In the genomic region with DNA sequence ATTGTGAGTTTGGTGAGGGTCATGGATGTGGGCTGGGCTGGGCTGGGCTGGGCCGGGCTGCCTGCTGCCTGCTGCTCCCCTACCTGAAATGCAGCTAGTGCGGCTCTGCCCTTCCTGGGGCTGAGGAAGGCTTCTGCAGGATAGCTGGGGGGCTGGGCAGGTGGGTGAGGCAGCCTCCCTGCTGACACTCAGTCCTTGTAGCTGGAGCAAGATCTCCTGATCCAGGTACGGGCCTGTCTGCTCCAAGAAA, we compare ENCODE assay signal across 10 cellular contexts. TPM values are rescaled to one million over a fixed set of nuclear protein-coding genes. Genes with fewer than 3 reads are reported as not detected.
DNase-seq lines count a peak whose midpoint lies in the region; ATAC-seq, FAIRE-seq and TF ChIP-seq lines count a peak whose summit lies in the region.
"Had no signal": no experiment of that assay in that cellular context is flagged by ENCODE, and none has a peak within 500 bp of the region (broad histone marks: within the 10 kb centered on the region; RNA-seq: fewer than 3 reads in every experiment).

No MANE protein-coding gene starts in this region.

- H3K36me3 ChIP-seq in A673 (ENCODE audit: insufficient read depth, low read length, poor library complexity, severe bottlenecking): peaks cover 45% of the 10 kb centered on the region
- H3K36me3 ChIP-seq in HAP-1 (replicated peaks): peaks cover 44% of the 10 kb centered on the region

- in situ Hi-C loops in HAP-1 (cut with MboI; ENCODE audit: low sequenced_read_pairs): loop anchor here (25.0 kb wide), 1 partner anchor 753 kb away; a partner anchor contains a TSS

- no peaks in the 10 kb centered on the region for H3K9me3 ChIP-seq in A673 (ENCODE audit: low read depth, low read length, poor library complexity, severe bottlenecking)
- no peaks in the 10 kb centered on the region for H3K9me3 ChIP-seq in HAP-1
- peaks cover 2% of the 10 kb centered on the region for H3K9me3 ChIP-seq in iPS-18c (ENCODE audit: control insufficient read depth, insufficient read depth, low read length)
- H3K9me3 ChIP-seq: esophagus muscularis mucosa had no signal

- no peak for TF ChIP-seq CTCF in A673 (conservative IDR thresholded peaks at IDR 0.05; ENCODE audit: low read depth, low read length)

- no peak for ATAC-seq in HG03521 (IDR thresholded peaks at IDR 0.05; ENCODE audit: unreplicated experiment)
- no peak for ATAC-seq in HG02970 (IDR thresholded peaks at IDR 0.05; ENCODE audit: low FRiP score, unreplicated experiment)

- FAIRE-seq in HTR-8/SVneo (lab: Jason Lieb, UNC): no peak

- H3K27me3 ChIP-seq in A673 (replicated peaks; ENCODE audit: insufficient read depth, low read depth, low read length, poor library complexity) (no peaks in the 10 kb centered on the region), HAP-1 (ENCODE audit: low read depth) (no peaks in the 10 kb centered on the region)

- intact Hi-C loops in A673 (cut with micrococcal nuclease; ENCODE audit: unreplicated experiment): no loop called here
- intact Hi-C loops in activated T-helper 1 cell treated with anti-CD3 and anti-CD28 coated beads, Interleukin-12 subunit alpha, Interleukin-12 subunit beta, Interleukin-2, Interleukin-4 antibody, amounts not matched to agents 30 ng/mL and 10 ng/mL and 1 ng/mL, durations not matched to agents 14 hours and 24 hours and 36 hours (cut with micrococcal nuclease): no loop called here

- H3K9me3 Mint-ChIP-seq in activated T-helper 1 cell treated with anti-CD3 and anti-CD28 coated beads, Interleukin-12 subunit alpha, Interleukin-12 subunit beta, Interleukin-2, Interleukin-4 antibody, amounts not matched to agents 30 ng/mL and 10 ng/mL and 1 ng/mL, durations not matched to agents 14 hours and 24 hours and 36 hours: no peaks in the 10 kb centered on the region

- peak overlapping the region; percentile 69 for H3K4me3 Mint-ChIP-seq in activated T-helper 1 cell treated with anti-CD3 and anti-CD28 coated beads, Interleukin-12 subunit alpha, Interleukin-12 subunit beta, Interleukin-2, Interleukin-4 antibody, amounts not matched to agents 30 ng/mL and 10 ng/mL and 1 ng/mL, durations not matched to agents 14 hours and 24 hours and 36 hours

- H3K4me1 ChIP-seq in A673 (ENCODE audit: insufficient read depth, low read length, poor library complexity, severe bottlenecking) (peaks cover 37% of the 10 kb centered on the region), HAP-1 (peaks cover 38% of the 10 kb centered on the region)

- no peak overlapping the region for H3K27ac Mint-ChIP-seq in activated T-helper 1 cell treated with anti-CD3 and anti-CD28 coated beads, Interleukin-12 subunit alpha, Interleukin-12 subunit beta, Interleukin-2, Interleukin-4 antibody, amounts not matched to agents 30 ng/mL and 10 ng/mL and 1 ng/mL, durations not matched to agents 14 hours and 24 hours and 36 hours

- H3K4me1 Mint-ChIP-seq in activated T-helper 1 cell treated with anti-CD3 and anti-CD28 coated beads, Interleukin-12 subunit alpha, Interleukin-12 subunit beta, Interleukin-2, Interleukin-4 antibody, amounts not matched to agents 30 ng/mL and 10 ng/mL and 1 ng/mL, durations not matched to agents 14 hours and 24 hours and 36 hours (ENCODE audit: low read depth): peaks cover 42% of the 10 kb centered on the region

- H3K27me3 Mint-ChIP-seq in activated T-helper 1 cell treated with anti-CD3 and anti-CD28 coated beads, Interleukin-12 subunit alpha, Interleukin-12 subunit beta, Interleukin-2, Interleukin-4 antibody, amounts not matched to agents 30 ng/mL and 10 ng/mL and 1 ng/mL, durations not matched to agents 14 hours and 24 hours and 36 hours (ENCODE audit: insufficient read depth): no peaks in the 10 kb centered on the region

- DNase-seq in A673 (ENCODE audit: low spot score) (no peak), HAP-1 (ENCODE audit: low spot score in 2 of 2) (peak in 1 of 2 experiments; percentile 66), anterior cingulate cortex (lab: John Stamatoyannopoulos, UW) (no peak), HTR-8/SVneo (ENCODE audit: insufficient read length, low spot score) (no peak)
- no peak for DNase-seq in activated T-helper 1 cell treated with anti-CD3 and anti-CD28 coated beads, Interleukin-12 subunit alpha, Interleukin-12 subunit beta, Interleukin-2, Interleukin-4 antibody, amounts not matched to agents 30 ng/mL and 10 ng/mL and 1 ng/mL, durations not matched to agents 14 hours and 24 hours and 36 hours (ENCODE audit: low spot score)
- DNase-seq: NCI-H1105 had no signal

- peaks cover 41% of the 10 kb centered on the region for H3K36me3 Mint-ChIP-seq in activated T-helper 1 cell treated with anti-CD3 and anti-CD28 coated beads, Interleukin-12 subunit alpha, Interleukin-12 subunit beta, Interleukin-2, Interleukin-4 antibody, amounts not matched to agents 30 ng/mL and 10 ng/mL and 1 ng/mL, durations not matched to agents 14 hours and 24 hours and 36 hours (ENCODE audit: low read depth)

- H3K4me3 ChIP-seq in A673 (ENCODE audit: low read depth, low read length, poor library complexity, severe bottlenecking) (no peak overlapping the region), HAP-1 (peak overlapping the region; percentile 73; the same call in 1 of the 2 replicates), iPS-18c (ENCODE audit: insufficient read depth, low read depth, low read length) (peak overlapping the region; percentile 44; the same call in 1 of the 2 replicates)

- POLR2A ChIA-PET in A673 (lab: Charles Lee; ENCODE audit: low non-redundant PET): interaction anchor here (0.6 kb wide), 1 partner anchor 54 kb away, joined by 3 read pairs; no protein-coding TSS in a partner anchor

- CTCF ChIA-PET in A673 (lab: Charles Lee): no interaction called here

- peak overlapping the region; percentile 64 for H3K27ac ChIP-seq in A673 (ENCODE audit: low read depth, low read length, poor library complexity, severe bottlenecking)

- no TSS peak for BruUV-seq in A673 (replicated peaks; lab: Mats Ljungman, UMichigan)

RNA-seq across cellular contexts. Expression of a gene that starts 4.7 kb away (rescaled TPM):
- total RNA-seq in A673 (2021): 2,140 and 2,205 TPM in 2 replicates
- total RNA-seq in activated T-helper 1 cell treated with anti-CD3 and anti-CD28 coated beads, Interleukin-12 subunit alpha, Interleukin-12 subunit beta, Interleukin-2, Interleukin-4 antibody, amounts not matched to agents 30 ng/mL and 10 ng/mL and 1 ng/mL, durations not matched to agents 14 hours and 24 hours and 36 hours: 2,076 and 2,133 TPM in 2 replicates

RNA-seq across cellular contexts. Expression of a gene that starts 10.4 kb away (rescaled TPM):
- total RNA-seq in A673 (2021): 108 and 109 TPM in 2 replicates
- total RNA-seq in activated T-helper 1 cell treated with anti-CD3 and anti-CD28 coated beads, Interleukin-12 subunit alpha, Interleukin-12 subunit beta, Interleukin-2, Interleukin-4 antibody, amounts not matched to agents 30 ng/mL and 10 ng/mL and 1 ng/mL, durations not matched to agents 14 hours and 24 hours and 36 hours: 32.2 and 35.2 TPM in 2 replicates

RNA-seq across cellular contexts. Expression of a gene that starts 48.3 kb away (rescaled TPM):
- total RNA-seq in A673 (2021): 0.49 and 0.52 TPM in 2 replicates
- total RNA-seq in activated T-helper 1 cell treated with anti-CD3 and anti-CD28 coated beads, Interleukin-12 subunit alpha, Interleukin-12 subunit beta, Interleukin-2, Interleukin-4 antibody, amounts not matched to agents 30 ng/mL and 10 ng/mL and 1 ng/mL, durations not matched to agents 14 hours and 24 hours and 36 hours: not detected in 2 replicates

RNA-seq across cellular contexts. Expression of a gene that starts 57.0 kb away (rescaled TPM):
- 100 and 113 TPM in 2 replicates for total RNA-seq in A673 (2021)
- total RNA-seq in activated T-helper 1 cell treated with anti-CD3 and anti-CD28 coated beads, Interleukin-12 subunit alpha, Interleukin-12 subunit beta, Interleukin-2, Interleukin-4 antibody, amounts not matched to agents 30 ng/mL and 10 ng/mL and 1 ng/mL, durations not matched to agents 14 hours and 24 hours and 36 hours: 106 and 112 TPM in 2 replicates
